Comparison of ENCODE assay signal across 9 cellular contexts in the genomic region with DNA sequence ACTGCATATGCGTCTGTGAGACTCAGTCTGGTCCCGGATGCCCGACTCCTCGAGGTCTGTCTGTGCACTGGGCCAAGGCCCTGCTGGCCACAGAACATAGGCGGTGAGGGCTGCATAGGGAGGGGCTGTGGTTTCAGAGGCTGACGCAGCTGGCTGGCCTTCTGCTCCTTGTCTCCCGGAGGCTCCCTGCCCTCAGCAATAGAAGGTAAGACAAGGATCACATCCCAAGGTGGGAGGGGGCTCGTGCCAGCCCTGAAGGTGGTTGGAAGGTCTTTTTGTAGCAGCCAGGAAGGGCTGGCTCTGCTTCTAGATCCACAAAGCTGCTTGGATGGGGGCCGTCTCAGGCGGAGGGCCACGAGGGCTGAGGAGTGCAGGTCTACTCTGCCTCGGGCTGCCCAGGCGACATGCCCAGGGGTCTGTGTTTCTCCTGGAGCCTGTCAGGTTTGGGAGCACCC.
DNase-seq lines count a peak whose midpoint lies in the region; ATAC-seq, FAIRE-seq and TF ChIP-seq lines count a peak whose summit lies in the region.
"Had no signal": no experiment of that assay in that cellular context is flagged by ENCODE, and none has a peak within 500 bp of the region (broad histone marks: within the 10 kb centered on the region; RNA-seq: fewer than 3 reads in every experiment).

No MANE protein-coding gene starts in this region.

- H3K79me2 ChIP-seq in GM12878 (ENCODE audit: control insufficient read depth, insufficient read depth, low read length) (no peaks in the 10 kb centered on the region), Karpas-422 (ENCODE audit: low read length) (no peaks in the 10 kb centered on the region)

- RAD21 ChIA-PET in GM12878 (lab: Charles Lee; ENCODE audit: unreplicated experiment): no interaction called here

- no TSS peak for BruUV-seq in GM12878 (replicated peaks; lab: Mats Ljungman, UMichigan)

- H3K9me2 ChIP-seq in Karpas-422 (replicated peaks; ENCODE audit: insufficient read depth, low read length): no peaks in the 10 kb centered on the region

- SMC1A ChIA-PET in GM12878 (lab: Charles Lee; ENCODE audit: uncharacterized antibody, unreplicated experiment): interaction anchor here (0.9 to 1.2 kb wide), 2 partner anchors 16 to 22 kb away, joined by 3 to 5 read pairs; no protein-coding TSS in a partner anchor

- CTCF ChIA-PET in A549 (lab: Yijun Ruan, JAX): no interaction called here
- CTCF ChIA-PET in GM12878 (lab: Yijun Ruan, JAX): interaction anchor here (0.6 kb wide), 1 partner anchor 17 kb away, joined by 3 read pairs; no protein-coding TSS in a partner anchor

- peak overlapping the region; percentile 40 for H2AFZ ChIP-seq in GM12878 (ENCODE audit: control insufficient read depth, low read depth, low read length)
- no peak overlapping the region for H2AFZ ChIP-seq in Karpas-422 (ENCODE audit: low read length)

- H3K27ac ChIP-seq in A549 (peak overlapping the region in 1 of 2 experiments; percentile 18; a peak in 2 of 6 replicates), GM12878 (ENCODE audit: control insufficient read depth, insufficient read depth) (peak overlapping the region; percentile 32; the same call in 1 of the 2 replicates), right lobe of liver (no peak overlapping the region), Karpas-422 (ENCODE audit: low read length) (no peak overlapping the region)

- POLR2A ChIA-PET in A549 (lab: Yijun Ruan, JAX): no interaction called here
- POLR2A ChIA-PET in GM12878 (lab: Charles Lee): no interaction called here

- 40% methylated on average over 8 of the region's 13 CpGs for WGBS in A549 (ENCODE audit: missing lambda C conversion rate)
- 26% methylated on average over 13 of the region's 13 CpGs for WGBS in GM12878 (ENCODE audit: insufficient coverage, insufficient replicate concordance, low lambda C conversion rate, missing lambda C conversion rate)
- WGBS in right lobe of liver (ENCODE audit: insufficient coverage, low coverage, low lambda C conversion rate, missing lambda C conversion rate): 29% methylated on average over 4 of the region's 13 CpGs

- TF ChIP-seq RAD21 in A549 (conservative IDR thresholded peaks at IDR 0.05 in 1 of 2, IDR thresholded peaks at IDR 0.05 in 1 of 2): no peak
- peak; percentile 33; the same call in 1 of the 2 replicates for TF ChIP-seq RAD21 in GM12878 (IDR thresholded peaks at IDR 0.05; ENCODE audit: insufficient read depth, low read depth, low read length)

- TF ChIP-seq EP300 in A549 (IDR thresholded peaks at IDR 0.05): no peak
- TF ChIP-seq EP300 in GM12878 (IDR thresholded peaks at IDR 0.05; ENCODE audit: borderline replicate concordance in 1 of 2, control insufficient read depth in 1 of 2, low read depth in 2 of 2, low read length in 2 of 2): no peak

- H3K4me3 ChIP-seq in A549: no peak overlapping the region
- H3K4me3 ChIP-seq in GM12878: no peak overlapping the region; the same call in 1 of the 2 replicates
- no peak overlapping the region for H3K4me3 ChIP-seq in right lobe of liver
- no peak overlapping the region for H3K4me3 ChIP-seq in Karpas-422 (ENCODE audit: low read length)

- TF ChIP-seq CTCF in A549 (IDR thresholded peaks at IDR 0.05) (no peak), GM12878 (IDR thresholded peaks at IDR 0.05 in 2 of 3, conservative IDR thresholded peaks at IDR 0.05 in 1 of 3; ENCODE audit: control insufficient read depth in 2 of 3, extremely low read depth in 1 of 3, insufficient read depth in 1 of 3, low read depth in 3 of 3, low read length in 3 of 3) (no peak), right lobe of liver (IDR thresholded peaks at IDR 0.05) (no peak), GM13977 (IDR thresholded peaks at IDR 0.05; ENCODE audit: extremely low read depth, insufficient read depth, missing control alignments) (no peak), GM13976 (IDR thresholded peaks at IDR 0.05; ENCODE audit: borderline replicate concordance, control extremely low read depth, extremely low read depth, insufficient read depth, missing control alignments) (no peak)

- DNase-seq in A549 (ENCODE audit: low read depth in 1 of 2, low spot score in 1 of 2): no peak
- DNase-seq in HT1080 (ENCODE audit: low read depth): peak; percentile 75
- DNase-seq in GM12878 (ENCODE audit: low read depth, low spot score): no peak
- no peak for DNase-seq in right lobe of liver
- DNase-seq in GM13977 (ENCODE audit: low spot score): no peak
- DNase-seq in Karpas-422: no peak
- no peak for DNase-seq in GM19238 (ENCODE audit: insufficient read length, low spot score)
- no peak for DNase-seq in GM13976 (ENCODE audit: low spot score)
- DNase-seq: stimulated activated CD4-positive, alpha-beta T cell treated with anti-CD3 and anti-CD28 coated beads, Interleukin-2, amount 100 ng/mL, for 48 hours had no signal

- H3K4me2 ChIP-seq in A549 (peak overlapping the region; percentile 31; the same call in 1 of the 3 replicates), GM12878 (ENCODE audit: control insufficient read depth, insufficient read depth) (peak overlapping the region; percentile 65), Karpas-422 (ENCODE audit: low read depth, low read length, poor library complexity, severe bottlenecking) (no peak overlapping the region)

- intact Hi-C loops in GM12878 (cut with micrococcal nuclease; ENCODE audit: unreplicated experiment) (no loop called here), right lobe of liver (cut with DNase I) (no loop called here)

- in situ Hi-C loops in GM12878 (cut with MboI): no loop called here
- in situ Hi-C loops in GM13977 (cut with MboI; ENCODE audit: low pct_unique_long_range_greater_than_20kb, low sequenced_read_pairs, unreplicated experiment): no loop called here
- in situ Hi-C loops in GM13976 (cut with MboI; ENCODE audit: low sequenced_read_pairs, unreplicated experiment): no loop called here

- H3K4me1 ChIP-seq in A549 (no peaks in the 10 kb centered on the region), GM12878 (ENCODE audit: control insufficient read depth, insufficient read depth, low read length) (peaks cover 17% of the 10 kb centered on the region), right lobe of liver (no peaks in the 10 kb centered on the region), Karpas-422 (ENCODE audit: low read length) (no peaks in the 10 kb centered on the region)

- no peaks in the 10 kb centered on the region for H3K36me3 ChIP-seq in GM12878 (ENCODE audit: control insufficient read depth in 2 of 2, insufficient read depth in 2 of 2, low read length in 1 of 2)
- H3K36me3 ChIP-seq in right lobe of liver: no peaks in the 10 kb centered on the region
- no peaks in the 10 kb centered on the region for H3K36me3 ChIP-seq in Karpas-422 (ENCODE audit: insufficient read depth, low read length)

- no peak overlapping the region for H3K9ac ChIP-seq in GM12878 (ENCODE audit: control insufficient read depth, insufficient read depth, low read length)
- no peak overlapping the region for H3K9ac ChIP-seq in Karpas-422 (ENCODE audit: low read length)

- ATAC-seq in A549 (0 out of 6 replicates have a peak, but pooled peaks of 1 of the 2 experiments have one; percentile 22), GM12878 (peak; percentile 89), right lobe of liver (peak; percentile 23 to 75 (median 50))

- TF ChIP-seq POLR2A in A549 (IDR thresholded peaks at IDR 0.05; ENCODE audit: low read length) (no peak), GM12878 (IDR thresholded peaks at IDR 0.05; ENCODE audit: low read depth, low read length) (0 out of 2 replicates have a peak, but pooled peaks have one; percentile 22), right lobe of liver (IDR thresholded peaks at IDR 0.05) (no peak)

- peaks cover 22% of the 10 kb centered on the region; the same call in 2 of the 3 replicates for H3K9me3 ChIP-seq in A549
- H3K9me3 ChIP-seq in GM12878 (replicated peaks; ENCODE audit: control insufficient read depth, insufficient read depth, low read length): no peaks in the 10 kb centered on the region; the same call in 2 of the 3 replicates
- H3K9me3 ChIP-seq in right lobe of liver: no peaks in the 10 kb centered on the region
- no peaks in the 10 kb centered on the region for H3K9me3 ChIP-seq in Karpas-422 (ENCODE audit: low read length)

- H3K27me3 ChIP-seq in GM12878 (replicated peaks in 1 of 2; ENCODE audit: control insufficient read depth in 2 of 2, insufficient read depth in 2 of 2, low read length in 1 of 2): no peaks in the 10 kb centered on the region
- no peaks in the 10 kb centered on the region for H3K27me3 ChIP-seq in right lobe of liver
- no peaks in the 10 kb centered on the region for H3K27me3 ChIP-seq in Karpas-422 (ENCODE audit: low read length)

- H4K20me1 ChIP-seq in GM12878 (ENCODE audit: control insufficient read depth, insufficient read depth) (no peaks in the 10 kb centered on the region), Karpas-422 (ENCODE audit: insufficient read depth, low read depth, low read length) (no peaks in the 10 kb centered on the region)

- FAIRE-seq in A549 (lab: Jason Lieb, UNC): no peak
- no peak for FAIRE-seq in GM12878 (lab: Jason Lieb, UNC)

TF ChIP-seq in A549, 52 proteins besides CTCF, POLR2A, EP300 and RAD21:
- TF ChIP-seq FOSB (CRISPR knock-in tag; IDR thresholded peaks at IDR 0.05): no peak

TF ChIP-seq in GM12878, 131 proteins besides CTCF, POLR2A, EP300 and RAD21 (continues in another document):
- TF ChIP-seq NFIC (IDR thresholded peaks at IDR 0.05; ENCODE audit: low read depth, low read length) (no peak), MXI1 (IDR thresholded peaks at IDR 0.05; ENCODE audit: low read depth, low read length) (no peak), MTA2 (IDR thresholded peaks at IDR 0.05; ENCODE audit: low read depth) (no peak), CBFB (IDR thresholded peaks at IDR 0.05; ENCODE audit: low read depth) (0 out of 2 replicates have a peak, but pooled peaks have one; percentile 58), LARP7 (IDR thresholded peaks at IDR 0.05) (0 out of 2 replicates have a peak, but pooled peaks have one; percentile 24)

Comparison
In these comparisons a context has a peak if more than half of its experiments do, and no peak if none do; other contexts are left out.
1. Of the 24 proteins assayed by ChIP-seq in both GM12878 and A549: peak only in GM12878: POLR2A and RAD21; only in A549: none; in both: none; in neither: 22.